In the genomic region with DNA sequence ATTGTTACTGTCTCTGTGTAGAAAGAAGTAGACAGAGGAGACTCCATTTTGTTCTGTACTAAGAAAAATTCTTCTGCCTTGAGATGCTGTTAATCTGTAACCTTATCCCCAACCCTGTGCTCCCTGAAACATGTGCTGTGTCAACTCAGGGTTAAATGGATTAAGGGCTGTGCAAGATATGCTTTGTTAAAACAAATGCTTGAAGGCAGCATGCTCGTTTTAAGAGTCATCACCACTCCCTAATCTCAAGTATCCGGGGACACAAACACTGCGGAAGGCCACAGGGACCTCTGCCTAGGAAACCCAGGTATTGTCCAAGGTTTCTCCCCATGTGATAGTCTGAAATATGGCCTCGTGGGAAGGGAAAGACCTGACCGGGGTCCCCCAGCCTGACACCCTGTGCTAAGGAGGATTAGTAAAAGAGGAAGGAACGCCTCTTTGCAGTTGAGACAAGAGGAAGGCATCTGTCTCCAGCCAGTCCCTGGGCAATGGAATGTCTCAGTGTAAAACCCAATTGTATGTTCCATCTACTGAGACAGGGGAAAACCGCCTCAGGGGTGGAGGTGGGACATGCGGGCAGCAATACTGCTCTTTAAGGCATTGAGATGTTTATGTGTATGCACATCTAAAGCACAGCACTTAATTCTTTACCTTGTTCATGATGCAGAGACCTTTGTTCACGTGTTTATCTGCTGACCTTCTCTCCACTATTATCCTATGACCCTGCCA, we compare ENCODE assay signal across 7 cellular contexts. TPM values are rescaled to one million over a fixed set of nuclear protein-coding genes. Genes with fewer than 3 reads are reported as not detected.
DNase-seq lines count a peak whose midpoint lies in the region; ATAC-seq, FAIRE-seq and TF ChIP-seq lines count a peak whose summit lies in the region.
"Not testable (repeated sequence)": the region's sequence is repeated elsewhere in the genome, so short reads cannot be mapped to it uniquely, and the experiment has no call there.

No MANE protein-coding gene starts in this region.

- not testable (repeated sequence) for H3K4me1 ChIP-seq in astrocyte (ENCODE audit: insufficient read depth, low read length)

- not testable (repeated sequence) for FAIRE-seq in astrocyte (lab: Jason Lieb, UNC)

- H3K27ac Mint-ChIP-seq in Calu3 (ENCODE audit: unreplicated experiment) (peak overlapping the region; percentile 5), astrocyte (ENCODE audit: unreplicated experiment) (peak overlapping the region; percentile 92), glutamatergic neuron (ENCODE audit: unreplicated experiment) (peak overlapping the region; percentile 43), memory B cell (peak overlapping the region; percentile 72)
- peak overlapping the region; percentile 18 for H3K27ac Mint-ChIP-seq in activated CD4-positive, alpha-beta memory T cell treated with anti-CD3 and anti-CD28 coated beads for 36 hours

- not testable (repeated sequence) for H3K9ac ChIP-seq in astrocyte (ENCODE audit: low read length)

- not testable (repeated sequence) for TF ChIP-seq CTCF in Calu3 (IDR thresholded peaks at IDR 0.05; ENCODE audit: unreplicated experiment); astrocyte (IDR thresholded peaks at IDR 0.05; ENCODE audit: insufficient read depth, low read depth, low read length); glutamatergic neuron (IDR thresholded peaks at IDR 0.05; ENCODE audit: partially characterized antibody, unreplicated experiment); retinal pigment epithelial cell (conservative IDR thresholded peaks at IDR 0.05; ENCODE audit: low read depth, low read length)

- peaks cover 68% of the 10 kb centered on the region for H3K36me3 ChIP-seq in astrocyte (ENCODE audit: insufficient read depth, low read length)

- H4K20me1 ChIP-seq in astrocyte (ENCODE audit: insufficient read depth, low read length), result peaks cover 83% of the 10 kb centered on the region

- H3K4me1 Mint-ChIP-seq in Calu3 (ENCODE audit: low read depth, unreplicated experiment) (peaks cover 50% of the 10 kb centered on the region), astrocyte (ENCODE audit: low read depth, unreplicated experiment) (peaks cover 29% of the 10 kb centered on the region), glutamatergic neuron (ENCODE audit: low read depth, unreplicated experiment) (peaks cover 35% of the 10 kb centered on the region)
- peaks cover 23% of the 10 kb centered on the region for H3K4me1 Mint-ChIP-seq in activated CD4-positive, alpha-beta memory T cell treated with anti-CD3 and anti-CD28 coated beads for 36 hours (ENCODE audit: low read depth)
- H3K4me1 Mint-ChIP-seq in memory B cell, result not testable (repeated sequence)

- not testable (repeated sequence) for H3K27me3 ChIP-seq in astrocyte (ENCODE audit: insufficient read depth, low read length)

- H3K27ac ChIP-seq in astrocyte (ENCODE audit: low read depth, low read length), result not testable (repeated sequence)

- not testable (repeated sequence) for BruUV-seq in Calu3 (replicated peaks; lab: Mats Ljungman, UMichigan)

- not testable (repeated sequence) for H3K9me3 Mint-ChIP-seq in Calu3 (ENCODE audit: low read depth, unreplicated experiment); activated CD4-positive, alpha-beta memory T cell treated with anti-CD3 and anti-CD28 coated beads for 36 hours; astrocyte (ENCODE audit: unreplicated experiment); glutamatergic neuron (ENCODE audit: unreplicated experiment); memory B cell

- not testable (repeated sequence) for ATAC-seq in memory B cell (ENCODE audit: low read depth)

- CTCF ChIA-PET in Calu3 (lab: Charles Lee), result interaction anchor here (0.6 to 0.9 kb wide), 2 partner anchors 12 to 191 kb away, joined by 9 to 11 read pairs; no protein-coding TSS in a partner anchor
- CTCF ChIA-PET in activated CD4-positive, alpha-beta memory T cell treated with anti-CD3 and anti-CD28 coated beads for 36 hours (lab: Charles Lee), result interaction anchor here (0.8 to 4.2 kb wide), 11 partner anchors 8 to 153 kb away, joined by 3 to 142 read pairs (median 8); partner anchors contain the start of genes AKR1A1, CCDC163, MMACHC and NASP

- DNase-seq in Calu3; activated CD4-positive, alpha-beta memory T cell treated with anti-CD3 and anti-CD28 coated beads for 36 hours; astrocyte (ENCODE audit: low read depth); glutamatergic neuron; memory B cell (ENCODE audit: low spot score in 2 of 2): not testable (repeated sequence)
- DNase-seq in NCI-H524 (lab: John Stamatoyannopoulos, UW) (peak; percentile 33 to 70), retinal pigment epithelial cell (ENCODE audit: low read depth) (peak; percentile 62)

- H3K4me2 ChIP-seq in astrocyte (ENCODE audit: low read length), result not testable (repeated sequence)

- not testable (repeated sequence) for H3K4me3 ChIP-seq in astrocyte (ENCODE audit: insufficient read depth, low read depth, low read length); retinal pigment epithelial cell (ENCODE audit: low read length)

- H3K4me3 Mint-ChIP-seq in Calu3 (ENCODE audit: low read depth, unreplicated experiment); activated CD4-positive, alpha-beta memory T cell treated with anti-CD3 and anti-CD28 coated beads for 36 hours; astrocyte (ENCODE audit: unreplicated experiment); memory B cell: not testable (repeated sequence)
- H3K4me3 Mint-ChIP-seq in glutamatergic neuron (ENCODE audit: unreplicated experiment), result peak overlapping the region; percentile 74

- POLR2A ChIA-PET in activated CD4-positive, alpha-beta memory T cell treated with anti-CD3 and anti-CD28 coated beads for 36 hours (lab: Charles Lee), result interaction anchor here (1.4 to 4.1 kb wide), 3 partner anchors 8 to 55 kb away, joined by 4 to 19 read pairs (median 5); partner anchors contain the start of genes AKR1A1 and PRDX1

- H3K27me3 Mint-ChIP-seq in Calu3 (ENCODE audit: unreplicated experiment); activated CD4-positive, alpha-beta memory T cell treated with anti-CD3 and anti-CD28 coated beads for 36 hours; astrocyte (ENCODE audit: low read depth, unreplicated experiment); memory B cell: not testable (repeated sequence)
- peaks cover 17% of the 10 kb centered on the region for H3K27me3 Mint-ChIP-seq in glutamatergic neuron (ENCODE audit: unreplicated experiment)

- not testable (repeated sequence) for H2AFZ ChIP-seq in astrocyte (ENCODE audit: low read depth, low read length)

- H3K79me2 ChIP-seq in astrocyte (ENCODE audit: insufficient read depth, low read length), result peaks cover 37% of the 10 kb centered on the region

- H3K9me3 ChIP-seq in astrocyte (ENCODE audit: insufficient read depth, low read depth, low read length), result not testable (repeated sequence)

- H3K36me3 Mint-ChIP-seq in Calu3 (ENCODE audit: insufficient read depth, unreplicated experiment), result peaks cover 92% of the 10 kb centered on the region
- H3K36me3 Mint-ChIP-seq in activated CD4-positive, alpha-beta memory T cell treated with anti-CD3 and anti-CD28 coated beads for 36 hours, result peaks cover 65% of the 10 kb centered on the region
- peaks cover 33% of the 10 kb centered on the region for H3K36me3 Mint-ChIP-seq in astrocyte (ENCODE audit: low read depth, unreplicated experiment)
- not testable (repeated sequence) for H3K36me3 Mint-ChIP-seq in glutamatergic neuron (ENCODE audit: unreplicated experiment)
- H3K36me3 Mint-ChIP-seq in memory B cell, result peaks cover 30% of the 10 kb centered on the region

- intact Hi-C loops in Calu3 (cut with micrococcal nuclease; ENCODE audit: unreplicated experiment), result loop anchor here (5.0 kb wide), 1 partner anchor 174 kb away; the partner anchor contains the start of genes GPBP1L1 and TMEM69
- intact Hi-C loops in activated CD4-positive, alpha-beta memory T cell treated with anti-CD3 and anti-CD28 coated beads for 36 hours (cut with micrococcal nuclease), result not testable (repeated sequence)

RNA-seq across cellular contexts. Expression of gene PRDX1, which starts 8.0 kb away (rescaled TPM):
- 686 and 744 TPM in 2 replicates for total RNA-seq in Calu3 (2022)
- total RNA-seq in activated CD4-positive, alpha-beta memory T cell treated with anti-CD3 and anti-CD28 coated beads for 36 hours, result 100 to 1,000 TPM; 479 to 481 TPM
- total RNA-seq in astrocyte, result 861 and 986 TPM in 2 replicates
- 1,754 TPM for total RNA-seq in glutamatergic neuron (ENCODE audit: unreplicated experiment)

RNA-seq across cellular contexts. Expression of gene MMACHC, which starts 13.6 kb away (rescaled TPM):
- total RNA-seq in Calu3 (2022) (13.6 and 15.5 TPM in 2 replicates), astrocyte (5.4 and 6.2 TPM in 2 replicates), glutamatergic neuron (ENCODE audit: unreplicated experiment) (2.5 TPM)
- total RNA-seq in activated CD4-positive, alpha-beta memory T cell treated with anti-CD3 and anti-CD28 coated beads for 36 hours, result 1 to 10 TPM; 6.0 to 6.2 TPM

RNA-seq across cellular contexts. Expression of gene CCDC163, which starts 13.8 kb away (rescaled TPM):
- total RNA-seq in Calu3 (2022) (4.9 and 6.0 TPM in 2 replicates), astrocyte (3.0 and 3.5 TPM in 2 replicates), glutamatergic neuron (ENCODE audit: unreplicated experiment) (9.8 TPM)
- 1 to 10 TPM; 5.1 to 5.7 TPM for total RNA-seq in activated CD4-positive, alpha-beta memory T cell treated with anti-CD3 and anti-CD28 coated beads for 36 hours

RNA-seq across cellular contexts. Expression of gene TESK2, which starts 22.7 kb away (rescaled TPM):
- total RNA-seq in Calu3 (2022) (1.8 and 2.3 TPM in 2 replicates), astrocyte (1.7 and 2.0 TPM in 2 replicates), glutamatergic neuron (ENCODE audit: unreplicated experiment) (3.3 TPM)
- total RNA-seq in activated CD4-positive, alpha-beta memory T cell treated with anti-CD3 and anti-CD28 coated beads for 36 hours, result 1 to 10 TPM; 4.6 to 6.0 TPM

RNA-seq across cellular contexts. Expression of gene AKR1A1, which starts 36.9 kb away (rescaled TPM):
- total RNA-seq in Calu3 (2022) (111 and 119 TPM in 2 replicates), astrocyte (118 and 129 TPM in 2 replicates), glutamatergic neuron (ENCODE audit: unreplicated experiment) (182 TPM)
- 100 to 1,000 TPM; 184 TPM for total RNA-seq in activated CD4-positive, alpha-beta memory T cell treated with anti-CD3 and anti-CD28 coated beads for 36 hours

Comparison
In these comparisons a context has a peak if more than half of its experiments do, and no peak if none do; other contexts are left out.
1. H3K27ac Mint-ChIP-seq: peak in every context shown above with its lines; median percentile 92 in astrocyte; 72 in memory B cell; 43 in glutamatergic neuron; 18 in activated CD4-positive, alpha-beta memory T cell treated with anti-CD3 and anti-CD28 coated beads for 36 hours; 5 in Calu3.